ENCODE assay signal across 31 cellular contexts in genomic region chr6:100673641-100674040, GRCh38.
"Had no signal": no experiment of that assay in that cellular context is flagged by ENCODE, and none has a peak within 500 bp of the region (broad histone marks: within the 10 kb centered on the region; RNA-seq: fewer than 3 reads in every experiment).

No MANE protein-coding gene starts in this region.

- H3K4me3 Mint-ChIP-seq: activated CD4-positive, alpha-beta memory T cell treated with anti-CD3 and anti-CD28 coated beads, Interleukin-2, amount 10 ng/mL, durations not matched to agents 7 days and 5 days; activated CD4-positive, alpha-beta T cell treated with anti-CD3 and anti-CD28 coated beads, Interleukin-2, amount 10 ng/mL, durations not matched to agents 24 days and 14 days; activated naive CD4-positive, alpha-beta T cell treated with anti-CD3 and anti-CD28 coated beads, Interleukin-2, amount 10 ng/mL, durations not matched to agents 7 days and 5 days; activated naive CD8-positive, alpha-beta T cell treated with anti-CD3 and anti-CD28 coated beads, Interleukin-2, amount 10 ng/mL, durations not matched to agents 7 days and 5 days; activated T-cell treated with anti-CD3 and anti-CD28 coated beads, Interleukin-2, amount 50 U/mL, for 24 hours; naive B cell; nephron progenitor cell; stimulated activated effector memory CD8-positive, alpha-beta T cell treated with anti-CD3 and anti-CD28 coated beads, Interleukin-12 subunit alpha, Interleukin-12 subunit beta, amount 100 ng/mL, for 72 hours; stimulated activated naive CD8-positive, alpha-beta T cell treated with anti-CD3 and anti-CD28 coated beads, Interleukin-15, amount 100 ng/mL, for 72 hours; type B pancreatic cell had no signal

- H3K4me3 ChIP-seq: ascending aorta, coronary artery, dorsolateral prefrontal cortex, gastrocnemius medialis, hepatocyte, left ventricle myocardium inferior, psoas muscle, sigmoid colon, uterus had no signal

- H3K36me3 ChIP-seq: ascending aorta, brain microvascular endothelial cell, gastrocnemius medialis, sigmoid colon, uterus had no signal

- H3K27me3 Mint-ChIP-seq: activated CD4-positive, alpha-beta memory T cell treated with anti-CD3 and anti-CD28 coated beads, Interleukin-2, amount 10 ng/mL, durations not matched to agents 7 days and 5 days; activated CD4-positive, alpha-beta T cell treated with anti-CD3 and anti-CD28 coated beads, Interleukin-2, amount 10 ng/mL, durations not matched to agents 24 days and 14 days; activated naive CD4-positive, alpha-beta T cell treated with anti-CD3 and anti-CD28 coated beads, Interleukin-2, amount 10 ng/mL, durations not matched to agents 7 days and 5 days; activated naive CD8-positive, alpha-beta T cell treated with anti-CD3 and anti-CD28 coated beads, Interleukin-2, amount 10 ng/mL, durations not matched to agents 7 days and 5 days; activated T-cell treated with anti-CD3 and anti-CD28 coated beads, Interleukin-2, amount 50 U/mL, for 24 hours; naive B cell; stimulated activated naive CD8-positive, alpha-beta T cell treated with anti-CD3 and anti-CD28 coated beads, Interleukin-15, amount 100 ng/mL, for 72 hours; type B pancreatic cell had no signal

- H3K9me3 Mint-ChIP-seq: activated CD4-positive, alpha-beta memory T cell treated with anti-CD3 and anti-CD28 coated beads, Interleukin-2, amount 10 ng/mL, durations not matched to agents 7 days and 5 days; activated naive CD4-positive, alpha-beta T cell treated with anti-CD3 and anti-CD28 coated beads, Interleukin-2, amount 10 ng/mL, durations not matched to agents 7 days and 5 days; activated naive CD8-positive, alpha-beta T cell treated with anti-CD3 and anti-CD28 coated beads, Interleukin-2, amount 10 ng/mL, durations not matched to agents 7 days and 5 days; activated T-cell treated with anti-CD3 and anti-CD28 coated beads, Interleukin-2, amount 50 U/mL, for 24 hours; stimulated activated effector memory CD8-positive, alpha-beta T cell treated with anti-CD3 and anti-CD28 coated beads, Interleukin-12 subunit alpha, Interleukin-12 subunit beta, amount 100 ng/mL, for 72 hours; stimulated activated naive CD8-positive, alpha-beta T cell treated with anti-CD3 and anti-CD28 coated beads, Interleukin-15, amount 100 ng/mL, for 72 hours; type B pancreatic cell had no signal

- H3K4me1 Mint-ChIP-seq: activated CD4-positive, alpha-beta memory T cell treated with anti-CD3 and anti-CD28 coated beads, Interleukin-2, amount 10 ng/mL, durations not matched to agents 7 days and 5 days; activated CD4-positive, alpha-beta T cell treated with anti-CD3 and anti-CD28 coated beads, Interleukin-2, amount 10 ng/mL, durations not matched to agents 24 days and 14 days; activated naive CD4-positive, alpha-beta T cell treated with anti-CD3 and anti-CD28 coated beads, Interleukin-2, amount 10 ng/mL, durations not matched to agents 7 days and 5 days; naive B cell; nephron progenitor cell; stimulated activated effector memory CD8-positive, alpha-beta T cell treated with anti-CD3 and anti-CD28 coated beads, Interleukin-12 subunit alpha, Interleukin-12 subunit beta, amount 100 ng/mL, for 72 hours; stimulated activated naive CD8-positive, alpha-beta T cell treated with anti-CD3 and anti-CD28 coated beads, Interleukin-15, amount 100 ng/mL, for 72 hours had no signal

- H2AFZ ChIP-seq: hepatocyte, parathyroid adenoma had no signal

- H3K27me3 ChIP-seq: ascending aorta, brain microvascular endothelial cell, dorsolateral prefrontal cortex, gastrocnemius medialis, hepatocyte, sigmoid colon, uterus had no signal

- H3K9ac ChIP-seq: parathyroid adenoma had no signal

- ATAC-seq: activated CD4-positive, CD25-positive, alpha-beta regulatory T cell treated with anti-CD3 and anti-CD28 coated beads, Interleukin-2, amount 50 U/mL, for 24 hours; gastrocnemius medialis; psoas muscle; stimulated activated effector memory CD8-positive, alpha-beta T cell treated with anti-CD3 and anti-CD28 coated beads, Interleukin-12 subunit alpha, Interleukin-12 subunit beta, amount 100 ng/mL, for 72 hours; stimulated activated naive CD8-positive, alpha-beta T cell treated with anti-CD3 and anti-CD28 coated beads, Interleukin-15, amount 100 ng/mL, for 72 hours had no signal

- DNase-seq: activated CD4-positive, alpha-beta memory T cell treated with anti-CD3 and anti-CD28 coated beads, Interleukin-2, amount 10 ng/mL, durations not matched to agents 7 days and 5 days; activated CD4-positive, alpha-beta T cell treated with anti-CD3 and anti-CD28 coated beads, Interleukin-2, amount 10 ng/mL, durations not matched to agents 24 days and 14 days; activated CD8-positive, alpha-beta memory T cell treated with anti-CD3 and anti-CD28 coated beads, Interleukin-2, amount 50 U/mL, for 48 hours; activated gamma-delta T cell; activated naive CD4-positive, alpha-beta T cell treated with anti-CD3 and anti-CD28 coated beads, Interleukin-2, amount 10 ng/mL, durations not matched to agents 7 days and 5 days; activated naive CD8-positive, alpha-beta T cell treated with anti-CD3 and anti-CD28 coated beads, Interleukin-2, amount 10 ng/mL, durations not matched to agents 7 days and 5 days; activated T-cell treated with anti-CD3 and anti-CD28 coated beads, Interleukin-2, amount 50 U/mL, for 24 hours; brain microvascular endothelial cell; dorsolateral prefrontal cortex; effector memory CD4-positive, alpha-beta T cell; erythroblast; gastrocnemius medialis; left ventricle myocardium inferior; naive B cell; nephron progenitor cell; nucleus accumbens; psoas muscle; sigmoid colon; small intestine; stimulated activated CD4-positive, alpha-beta T cell treated with anti-CD3 and anti-CD28 coated beads, Interleukin-4, amount 100 ng/mL, for 24 hours; stimulated activated naive CD8-positive, alpha-beta T cell treated with anti-CD3 and anti-CD28 coated beads, Interleukin-15, amount 100 ng/mL, for 72 hours; substantia nigra; uterus had no signal

- H3K4me1 ChIP-seq: ascending aorta, gastrocnemius medialis, left ventricle myocardium inferior, psoas muscle, sigmoid colon, uterus had no signal

- H3K27ac Mint-ChIP-seq: activated CD4-positive, alpha-beta memory T cell treated with anti-CD3 and anti-CD28 coated beads, Interleukin-2, amount 10 ng/mL, durations not matched to agents 7 days and 5 days; activated CD4-positive, alpha-beta T cell treated with anti-CD3 and anti-CD28 coated beads, Interleukin-2, amount 10 ng/mL, durations not matched to agents 24 days and 14 days; activated naive CD4-positive, alpha-beta T cell treated with anti-CD3 and anti-CD28 coated beads, Interleukin-2, amount 10 ng/mL, durations not matched to agents 7 days and 5 days; activated naive CD8-positive, alpha-beta T cell treated with anti-CD3 and anti-CD28 coated beads, Interleukin-2, amount 10 ng/mL, durations not matched to agents 7 days and 5 days; activated T-cell treated with anti-CD3 and anti-CD28 coated beads, Interleukin-2, amount 50 U/mL, for 24 hours; nephron progenitor cell; stimulated activated effector memory CD8-positive, alpha-beta T cell treated with anti-CD3 and anti-CD28 coated beads, Interleukin-12 subunit alpha, Interleukin-12 subunit beta, amount 100 ng/mL, for 72 hours; stimulated activated naive CD8-positive, alpha-beta T cell treated with anti-CD3 and anti-CD28 coated beads, Interleukin-15, amount 100 ng/mL, for 72 hours; type B pancreatic cell had no signal

- H3K27ac ChIP-seq: ascending aorta, brain microvascular endothelial cell, coronary artery, dorsolateral prefrontal cortex, gastrocnemius medialis, hepatocyte, left ventricle myocardium inferior, parathyroid adenoma, psoas muscle, sigmoid colon, uterus, VCaP had no signal

- H3K9me3 ChIP-seq: ascending aorta, gastrocnemius medialis, psoas muscle, sigmoid colon, uterus had no signal

- H3K79me2 ChIP-seq: hepatocyte, parathyroid adenoma had no signal

- H3K4me2 ChIP-seq: hepatocyte had no signal
